ENCODE assay signal across 8 cellular contexts in the genomic region with DNA sequence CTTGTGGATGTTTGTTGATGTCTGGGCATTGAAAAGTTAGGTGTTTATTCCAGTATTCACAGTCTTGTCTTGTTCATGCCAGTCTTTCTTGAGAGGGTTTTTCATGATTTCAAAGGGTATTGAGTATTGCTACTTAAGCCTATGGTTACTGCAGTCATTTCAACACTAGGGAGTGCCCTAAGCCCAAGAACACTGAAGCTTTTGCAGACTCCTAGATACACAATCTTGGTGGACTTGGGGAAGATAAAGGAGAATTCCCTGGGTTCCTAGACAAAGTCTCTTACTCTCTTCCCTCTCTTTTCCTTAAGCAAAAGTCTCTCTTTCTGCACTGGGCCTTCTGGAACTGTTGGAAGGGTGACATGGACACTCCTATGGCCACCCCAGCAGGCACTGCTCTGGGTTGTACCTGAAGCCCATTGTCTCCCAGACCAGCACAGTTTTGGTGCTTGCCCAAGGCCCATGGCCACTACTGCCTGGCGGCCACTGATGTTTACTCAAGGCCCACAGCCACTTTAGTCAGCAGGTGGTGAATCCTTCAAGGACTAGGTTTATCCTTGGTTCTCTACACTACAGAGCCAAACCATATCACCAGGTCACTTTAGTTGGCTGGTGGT. TPM values are rescaled to one million over a fixed set of nuclear protein-coding genes. Genes with fewer than 3 reads are reported as not detected.
DNase-seq lines count a peak whose midpoint lies in the region; ATAC-seq lines count a peak whose summit lies in the region.

No MANE protein-coding gene starts in this region.

- H2AK5ac ChIP-seq in trophoblast cell (ENCODE audit: low read length) = no peak overlapping the region

- H3K9ac ChIP-seq in trophoblast cell (ENCODE audit: low read length) = peak overlapping the region; percentile 18

- no peaks in the 10 kb centered on the region for H3K79me2 ChIP-seq in trophoblast cell (ENCODE audit: control insufficient read depth, insufficient read depth, low read length, poor library complexity)

- no peaks in the 10 kb centered on the region for H3K27me3 ChIP-seq in trophoblast cell (ENCODE audit: insufficient read depth, low read length)

- H2BK120ac ChIP-seq in trophoblast cell (ENCODE audit: insufficient read depth, low read length, poor library complexity) = no peak overlapping the region

- H3K4me3 ChIP-seq in trophoblast cell (ENCODE audit: low read depth, low read length) = no peak overlapping the region

- no peak overlapping the region for H4K12ac ChIP-seq in trophoblast cell (ENCODE audit: low read depth, low read length)

- H3K18ac ChIP-seq in trophoblast cell (ENCODE audit: low read length) = no peak overlapping the region

- H3K9me3 ChIP-seq in trophoblast cell (ENCODE audit: insufficient read depth, low read depth, low read length) = no peaks in the 10 kb centered on the region

- H2BK5ac ChIP-seq in trophoblast cell (ENCODE audit: low read depth, low read length, poor library complexity) = no peak overlapping the region

- H3K4ac ChIP-seq in trophoblast cell (ENCODE audit: low read depth, low read length) = no peak overlapping the region

- DNase-seq in AG08396 (ENCODE audit: low spot score) = peak; percentile 31
- peak; percentile 61 for DNase-seq in amniotic epithelial cell (ENCODE audit: low read depth)
- DNase-seq in trophoblast cell = peak in 1 of 2 donors; percentile 51
- DNase-seq in activated gamma-delta T cell (lab: John Stamatoyannopoulos, UW) = no peak
- DNase-seq in retina = no peak
- no peak for DNase-seq in NCI-H2029 treated with DMSO at 0.1 percent for 48 hours (lab: John Stamatoyannopoulos, UW)

- H3K79me1 ChIP-seq in trophoblast cell (ENCODE audit: low read length) = no peaks in the 10 kb centered on the region

- ATAC-seq in GM18873 (IDR thresholded peaks at IDR 0.05; ENCODE audit: low FRiP score, unreplicated experiment) = peak; percentile 74
- ATAC-seq in HG03520 (IDR thresholded peaks at IDR 0.05; ENCODE audit: unreplicated experiment) = peak; percentile 75

- no peaks in the 10 kb centered on the region for H3K4me1 ChIP-seq in trophoblast cell (ENCODE audit: control insufficient read depth in 1 of 2, insufficient read depth in 2 of 2, low read length in 2 of 2)

- H4K8ac ChIP-seq in trophoblast cell (ENCODE audit: low read depth, low read length) = no peak overlapping the region

- H3K36me3 ChIP-seq in trophoblast cell (ENCODE audit: control insufficient read depth in 1 of 2, insufficient read depth in 2 of 2, low read length in 2 of 2) = no peaks in the 10 kb centered on the region

- no peak overlapping the region for H3K4me2 ChIP-seq in trophoblast cell (ENCODE audit: low read length)

- no peak overlapping the region for H2BK12ac ChIP-seq in trophoblast cell (ENCODE audit: low read length)

- no peak overlapping the region for H3K23ac ChIP-seq in trophoblast cell (ENCODE audit: low read length)

- H3K27ac ChIP-seq in trophoblast cell (ENCODE audit: low read depth, low read length) = no peak overlapping the region

- WGBS in trophoblast cell (ENCODE audit: extremely low coverage, insufficient coverage, insufficient read length) = no CpG with 5 or more reads among the region's 1 CpG

- no peak overlapping the region for H3K14ac ChIP-seq in trophoblast cell (ENCODE audit: low read length)

- no peak overlapping the region for H4K91ac ChIP-seq in trophoblast cell (ENCODE audit: low read depth, low read length)

- H2AFZ ChIP-seq in trophoblast cell (ENCODE audit: insufficient read depth, low read length, poor library complexity) = no peak overlapping the region

RNA-seq across cellular contexts. Expression of a gene that starts 24.9 kb away (rescaled TPM):
- 0.01 TPM in 2 replicates for polyA plus RNA-seq in trophoblast cell (2013)

RNA-seq across cellular contexts. Expression of a gene that starts 55.3 kb away (rescaled TPM):
- not detected in 2 replicates for polyA plus RNA-seq in trophoblast cell (2013)

Comparison
In these comparisons a context has a peak if more than half of its experiments do, and no peak if none do; other contexts are left out.
1. DNase-seq: peak in AG08396 (single experiment) and amniotic epithelial cell (single experiment); none in activated gamma-delta T cell (single experiment), retina (single experiment) and NCI-H2029 treated with DMSO at 0.1 percent for 48 hours (single experiment).